8 cellular contexts compared by ENCODE assay signal in genomic region chr17:7615265-7615747, GRCh38. TPM values are rescaled to one million over a fixed set of nuclear protein-coding genes. Genes with fewer than 3 reads are reported as not detected.
DNase-seq lines count a peak whose midpoint lies in the region; ATAC-seq, FAIRE-seq and TF ChIP-seq lines count a peak whose summit lies in the region.

No MANE protein-coding gene starts in this region.

- no TSS peak for BruUV-seq in Panc1 (replicated peaks; lab: Mats Ljungman, UMichigan)

- H3K4me2 ChIP-seq in DOHH2 (ENCODE audit: low read length) (peak overlapping the region; percentile 63), parathyroid adenoma (ENCODE audit: low read length) (peak overlapping the region; percentile 64)

- ATAC-seq in Panc1: no peak
- ATAC-seq in esophagus mucosa: no peak

- TF ChIP-seq CTCF in DOHH2 (IDR thresholded peaks at IDR 0.05; ENCODE audit: low read depth, low read length, poor library complexity, severe bottlenecking): no peak
- TF ChIP-seq CTCF in Panc1 (IDR thresholded peaks at IDR 0.05): no peak
- no peak for TF ChIP-seq CTCF in epithelial cell of esophagus (IDR thresholded peaks at IDR 0.05; ENCODE audit: insufficient read depth, low read depth, low read length, missing control alignments)
- TF ChIP-seq CTCF in parathyroid adenoma (IDR thresholded peaks at IDR 0.05): no peak

- H3K4me3 ChIP-seq in DOHH2 (ENCODE audit: low read length) (peak overlapping the region; percentile 70), Panc1 (ENCODE audit: low read depth in 2 of 2, low read length in 2 of 2) (peak overlapping the region; percentile 60 to 83), epithelial cell of esophagus (ENCODE audit: low read length) (peak overlapping the region; percentile 46), parathyroid adenoma (ENCODE audit: low read depth, low read length) (peak overlapping the region; percentile 84)

- intact Hi-C loops in Panc1 (cut with micrococcal nuclease; ENCODE audit: unreplicated experiment): no loop called here

- H3K79me2 ChIP-seq in DOHH2 (ENCODE audit: control insufficient read depth, low read length) (peaks cover 41% of the 10 kb centered on the region), parathyroid adenoma (peaks cover 34% of the 10 kb centered on the region)

- FAIRE-seq in urothelium cell line (lab: Jason Lieb, UNC): no peak

- no peak overlapping the region for H3K9ac ChIP-seq in parathyroid adenoma

- CTCF ChIA-PET in Panc1 (lab: Charles Lee): interaction anchor here (0.6 kb wide), 1 partner anchor 20 kb away, joined by 3 read pairs; no protein-coding TSS in a partner anchor

- POLR2A ChIA-PET in Panc1 (lab: Charles Lee): interaction anchor here (0.6 kb wide), 3 partner anchors 269 to 555 kb away, joined by 3 to 9 read pairs (median 3); no protein-coding TSS in a partner anchor

- peak overlapping the region; percentile 87 for H2AFZ ChIP-seq in parathyroid adenoma

- no peak for DNase-seq in Panc1 (ENCODE audit: low read depth, low spot score)
- DNase-seq in epithelial cell of esophagus (ENCODE audit: low read depth): no peak
- DNase-seq in stimulated activated CD4-positive, alpha-beta T cell treated with anti-CD3 and anti-CD28 coated beads, Interleukin-4, amount 100 ng/mL, for 1 hour: no peak
- no peak for DNase-seq in urothelium cell line (ENCODE audit: low spot score)
- no peak for DNase-seq in NCI-H1436 treated with DMSO at 0.1 percent for 48 hours (lab: John Stamatoyannopoulos, UW)

- H3F3A ChIP-seq in DOHH2 (ENCODE audit: control insufficient read depth, insufficient read depth): no peaks in the 10 kb centered on the region

- H3K9me2 ChIP-seq in DOHH2 (replicated peaks; ENCODE audit: control insufficient read depth, low read length): no peaks in the 10 kb centered on the region

- H3K27ac ChIP-seq in DOHH2 (ENCODE audit: low read depth, low read length) (peak overlapping the region; percentile 27), Panc1 (ENCODE audit: low read length) (peak overlapping the region; percentile 81), parathyroid adenoma (peak overlapping the region; percentile 80)

- H3K9me3 ChIP-seq in DOHH2 (ENCODE audit: control insufficient read depth, insufficient read depth, low read length) (no peaks in the 10 kb centered on the region), Panc1 (ENCODE audit: control insufficient read depth, insufficient read depth, low read depth, low read length) (no peaks in the 10 kb centered on the region), parathyroid adenoma (ENCODE audit: control insufficient read depth, low read length) (no peaks in the 10 kb centered on the region)

- peaks cover 6% of the 10 kb centered on the region for H3K27me3 ChIP-seq in DOHH2 (ENCODE audit: control insufficient read depth, low read length)
- no peaks in the 10 kb centered on the region for H3K27me3 ChIP-seq in Panc1 (ENCODE audit: control insufficient read depth, insufficient read depth, low read length)
- H3K27me3 ChIP-seq in parathyroid adenoma (ENCODE audit: control insufficient read depth, insufficient read depth, low read length): no peaks in the 10 kb centered on the region

- peaks cover 30% of the 10 kb centered on the region for H3K36me3 ChIP-seq in DOHH2 (ENCODE audit: control insufficient read depth, low read length)
- H3K36me3 ChIP-seq in Panc1 (ENCODE audit: control insufficient read depth, insufficient read depth, low read length): peaks cover 3% of the 10 kb centered on the region; the same call in 1 of the 2 replicates
- no peaks in the 10 kb centered on the region for H3K36me3 ChIP-seq in parathyroid adenoma (ENCODE audit: control insufficient read depth, insufficient read depth, low read length)

- H4K20me1 ChIP-seq in DOHH2 (ENCODE audit: control insufficient read depth, insufficient read depth, low read depth, low read length): peaks cover 6% of the 10 kb centered on the region; the same call in 1 of the 2 replicates

- in situ Hi-C loops in Panc1 (cut with HindIII; ENCODE audit: low pct_unique_long_range_greater_than_20kb, low sequenced_read_pairs): no loop called here

- peaks cover 25% of the 10 kb centered on the region for H3K4me1 ChIP-seq in DOHH2 (ENCODE audit: control insufficient read depth, low read length)
- peaks cover 14% of the 10 kb centered on the region for H3K4me1 ChIP-seq in Panc1 (ENCODE audit: control insufficient read depth, insufficient read depth, low read length)
- H3K4me1 ChIP-seq in parathyroid adenoma: peaks cover 8% of the 10 kb centered on the region

RNA-seq across cellular contexts. Expression of gene FXR2, which starts 0.6 kb away (rescaled TPM):
- total RNA-seq in Panc1 (2021; ENCODE audit: unreplicated experiment) (39.7 TPM), esophagus mucosa (17.0 TPM)
- 36.8 TPM for polyA plus RNA-seq in Panc1 (2012; ENCODE audit: insufficient read length)

RNA-seq across cellular contexts. Expression of gene SAT2, which starts 12.3 kb away (rescaled TPM):
- total RNA-seq in Panc1 (2021; ENCODE audit: unreplicated experiment) (74.8 TPM), esophagus mucosa (35.7 TPM)
- 65.0 TPM for polyA plus RNA-seq in Panc1 (2012; ENCODE audit: insufficient read length)

RNA-seq across cellular contexts. Expression of gene SHBG, which starts 14.6 kb away (rescaled TPM):
- 1.2 TPM for total RNA-seq in Panc1 (2021; ENCODE audit: unreplicated experiment)
- 1.7 TPM for polyA plus RNA-seq in Panc1 (2012; ENCODE audit: insufficient read length)
- 0.48 TPM for total RNA-seq in esophagus mucosa

RNA-seq across cellular contexts. Expression of gene SOX15, which starts 25.4 kb away (rescaled TPM):
- total RNA-seq in Panc1 (2021; ENCODE audit: unreplicated experiment) (0.33 TPM), esophagus mucosa (74.0 TPM)
- 1.1 TPM for polyA plus RNA-seq in Panc1 (2012; ENCODE audit: insufficient read length)

RNA-seq across cellular contexts. Expression of gene MPDU1, which starts 31.7 kb away (rescaled TPM):
- 47.1 TPM for total RNA-seq in Panc1 (2021; ENCODE audit: unreplicated experiment)
- polyA plus RNA-seq in Panc1 (2012; ENCODE audit: insufficient read length): 68.0 TPM
- 36.7 TPM for total RNA-seq in esophagus mucosa

Comparison
In these comparisons a context has a peak if more than half of its experiments do, and no peak if none do; other contexts are left out.
1. H3K27ac ChIP-seq: peak in every context shown above with its lines; median percentile 81 in Panc1; 80 in parathyroid adenoma; 27 in DOHH2.